ENCODE assay signal across 27 cellular contexts in the genomic region with DNA sequence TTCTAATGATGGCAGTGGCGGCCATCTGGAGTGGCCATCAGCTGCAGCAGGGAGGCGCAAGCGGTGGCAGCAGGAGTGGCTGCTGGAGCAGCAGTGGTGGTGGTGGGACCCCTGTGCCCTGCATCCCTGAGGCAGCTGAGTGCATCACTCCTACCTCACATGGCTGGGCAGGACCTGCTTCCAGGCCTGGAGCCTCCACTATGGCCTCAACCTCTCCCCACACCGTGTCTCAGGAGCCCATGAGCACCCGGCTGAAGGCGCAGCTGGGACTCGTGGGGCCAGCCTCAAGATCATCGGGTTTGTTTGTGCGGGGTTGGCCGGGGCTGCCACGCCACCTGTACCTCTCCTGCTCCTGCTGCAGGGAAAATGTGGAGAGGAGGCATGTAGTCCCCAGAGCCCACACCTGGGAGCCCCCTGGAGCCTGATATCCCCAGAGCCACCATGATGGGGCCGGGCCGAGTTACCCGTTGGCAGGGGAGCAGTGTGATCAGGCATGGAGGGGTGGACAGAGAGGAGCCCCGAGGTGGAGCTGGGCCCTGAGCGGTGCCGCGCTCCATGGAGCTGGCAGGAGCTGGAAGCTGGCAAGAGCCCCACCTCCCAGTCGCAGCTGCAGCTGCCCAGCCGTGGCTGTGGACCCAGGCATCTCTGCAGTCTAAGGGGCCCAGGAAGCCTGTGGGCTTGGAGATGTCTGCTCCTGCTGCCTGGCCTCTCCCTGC. TPM values are rescaled to one million over a fixed set of nuclear protein-coding genes. Genes with fewer than 3 reads are reported as not detected.
A peak's percentile ranks its signal among the peaks of the same experiment; 100 is the strongest.
DNase-seq lines count a peak whose midpoint lies in the region; ATAC-seq and TF ChIP-seq lines count a peak whose summit lies in the region.
"Had no signal": no experiment of that assay in that cellular context is flagged by ENCODE, and none has a peak within 500 bp of the region (broad histone marks: within the 10 kb centered on the region; RNA-seq: fewer than 3 reads in every experiment).

No MANE protein-coding gene starts in this region.

- H3K27ac Mint-ChIP-seq in stimulated activated effector memory CD8-positive, alpha-beta T cell treated with anti-CD3 and anti-CD28 coated beads, Interleukin-12 subunit alpha, Interleukin-12 subunit beta, amount 100 ng/mL, for 72 hours: no peak overlapping the region
- H3K27ac Mint-ChIP-seq: activated T-cell treated with anti-CD3 and anti-CD28 coated beads, Interleukin-2, amount 50 U/mL, for 24 hours; GM23338; stimulated activated naive CD8-positive, alpha-beta T cell treated with anti-CD3 and anti-CD28 coated beads, Interleukin-15, Interleukin-2, amounts not matched to agents 100 ng/mL and 50 ng/mL, for 24 hours had no signal

- peaks cover 26% of the 10 kb centered on the region for H3K36me3 Mint-ChIP-seq in stimulated activated effector memory CD8-positive, alpha-beta T cell treated with anti-CD3 and anti-CD28 coated beads, Interleukin-12 subunit alpha, Interleukin-12 subunit beta, amount 100 ng/mL, for 72 hours

- H3K4me1 ChIP-seq in transverse colon: peaks cover 0 to 4% (median 2%) of the 10 kb centered on the region in 4 donors
- H3K4me1 ChIP-seq: BE2C, spleen had no signal

- H3K27me3 ChIP-seq in transverse colon: no peaks in the 10 kb centered on the region
- H3K27me3 ChIP-seq: BE2C, esophagus squamous epithelium, spleen, tibial nerve had no signal

- DNase-seq in ACHN (peak; percentile 53), anterior cingulate cortex (lab: John Stamatoyannopoulos, UW) (peak in 40 of 58 donors; percentile 7 to 61 (median 28)), left ventricle myocardium superior (peak; percentile 59), pons (ENCODE audit: low spot score) (peak; percentile 22), transverse colon (no peak), GDM1 (lab: John Stamatoyannopoulos, UW) (no peak)
- DNase-seq in stimulated activated naive CD4-positive, alpha-beta T cell (lab: John Stamatoyannopoulos, UW): no peak
- DNase-seq in stimulated activated effector memory CD8-positive, alpha-beta T cell treated with anti-CD3 and anti-CD28 coated beads, Interleukin-12 subunit alpha, Interleukin-12 subunit beta, amount 100 ng/mL, for 72 hours (ENCODE audit: low spot score in 2 of 2): no peak
- DNase-seq: activated T-cell treated with anti-CD3 and anti-CD28 coated beads, Interleukin-2, amount 50 U/mL, for 24 hours; BE2C; DMS53; esophagus squamous epithelium; GF-D8; kidney glomerular epithelial cell; mesendoderm; NCI-H1436 treated with DMSO at 0.1 percent for 48 hours; NCI-H2107; NCI-H524; retina; spleen; stimulated activated CD4-positive, alpha-beta T cell treated with anti-CD3 and anti-CD28 coated beads, Interleukin-2, amount 100 ng/mL, for 48 hours had no signal

- H3K36me3 ChIP-seq in transverse colon: no peaks in the 10 kb centered on the region
- H3K36me3 ChIP-seq: BE2C had no signal

- no peak for TF ChIP-seq EP300 in transverse colon (IDR thresholded peaks at IDR 0.05; ENCODE audit: low read depth)

- H3K4me3 Mint-ChIP-seq in stimulated activated effector memory CD8-positive, alpha-beta T cell treated with anti-CD3 and anti-CD28 coated beads, Interleukin-12 subunit alpha, Interleukin-12 subunit beta, amount 100 ng/mL, for 72 hours: no peak overlapping the region
- H3K4me3 Mint-ChIP-seq: activated T-cell treated with anti-CD3 and anti-CD28 coated beads, Interleukin-2, amount 50 U/mL, for 24 hours; GM23338; stimulated activated naive CD8-positive, alpha-beta T cell treated with anti-CD3 and anti-CD28 coated beads, Interleukin-15, Interleukin-2, amounts not matched to agents 100 ng/mL and 50 ng/mL, for 24 hours had no signal

- H3K27ac ChIP-seq in transverse colon: no peak overlapping the region
- H3K27ac ChIP-seq: A549, coronary artery, esophagus squamous epithelium, KMS-11, spleen, tibial nerve had no signal

- intact Hi-C loops in left ventricle myocardium superior (cut with micrococcal nuclease): no loop called here
- intact Hi-C loops in transverse colon (cut with DNase I; ENCODE audit: low total_unique reads): no loop called here

- H3K4me3 ChIP-seq in transverse colon: no peak overlapping the region
- H3K4me3 ChIP-seq: A549, coronary artery, esophagus squamous epithelium, GM23338, spleen, tibial nerve had no signal

- H3K4me1 Mint-ChIP-seq in stimulated activated effector memory CD8-positive, alpha-beta T cell treated with anti-CD3 and anti-CD28 coated beads, Interleukin-12 subunit alpha, Interleukin-12 subunit beta, amount 100 ng/mL, for 72 hours: peaks cover 14% of the 10 kb centered on the region
- H3K4me1 Mint-ChIP-seq: GM23338 had no signal

- TF ChIP-seq POLR2A in transverse colon (IDR thresholded peaks at IDR 0.05): no peak

- WGBS in transverse colon (ENCODE audit: low coverage in 1 of 2), 2 donors: 91% methylated on average over 20 of the region's 20 CpGs; no CpG with 5 or more reads in 1 of the 2 donors

- no peaks in the 10 kb centered on the region for H3K9me3 Mint-ChIP-seq in stimulated activated effector memory CD8-positive, alpha-beta T cell treated with anti-CD3 and anti-CD28 coated beads, Interleukin-12 subunit alpha, Interleukin-12 subunit beta, amount 100 ng/mL, for 72 hours
- H3K9me3 Mint-ChIP-seq: activated T-cell treated with anti-CD3 and anti-CD28 coated beads, Interleukin-2, amount 50 U/mL, for 24 hours; stimulated activated naive CD8-positive, alpha-beta T cell treated with anti-CD3 and anti-CD28 coated beads, Interleukin-15, Interleukin-2, amounts not matched to agents 100 ng/mL and 50 ng/mL, for 24 hours had no signal

- no peaks in the 10 kb centered on the region for H3K9me3 ChIP-seq in transverse colon
- H3K9me3 ChIP-seq: A549, BE2C, esophagus squamous epithelium, spleen, tibial nerve had no signal

- in situ Hi-C loops in ACHN (cut with HindIII; ENCODE audit: low pct_ligation_motif_present, low pct_unique_long_range_greater_than_20kb, low sequenced_read_pairs) (no loop called here), transverse colon (cut with MboI; ENCODE audit: low pct_ligation_motif_present in 1 of 4, low pct_unique_long_range_greater_than_20kb in 1 of 4, low sequenced_read_pairs in 3 of 4) (no loop called here)

- ATAC-seq in left ventricle myocardium superior: peak; percentile 72
- no peak for ATAC-seq in stimulated activated effector memory CD8-positive, alpha-beta T cell treated with anti-CD3 and anti-CD28 coated beads, Interleukin-12 subunit alpha, Interleukin-12 subunit beta, amount 100 ng/mL, for 72 hours

- TF ChIP-seq CTCF in transverse colon (IDR thresholded peaks at IDR 0.05): no peak

RNA-seq across cellular contexts. Expression of a gene that starts 16.7 kb away (rescaled TPM):
- total RNA-seq in left ventricle myocardium superior: 77.3 TPM
- 10 to 100 TPM; 10.5 to 43.3 (median 30.8) TPM for total RNA-seq in transverse colon

Comparison
In these comparisons a context has a peak if more than half of its experiments do, and no peak if none do; other contexts are left out.
1. DNase-seq: peak in ACHN (single experiment), anterior cingulate cortex (40 of 58), left ventricle myocardium superior (single experiment) and pons (single experiment); none in transverse colon (single experiment), GDM1 (single experiment), stimulated activated naive CD4-positive, alpha-beta T cell (0 of 6) and stimulated activated effector memory CD8-positive, alpha-beta T cell treated with anti-CD3 and anti-CD28 coated beads, Interleukin-12 subunit alpha, Interleukin-12 subunit beta, amount 100 ng/mL, for 72 hours (0 of 2).